In genomic region chr4:109559625-109559982, GRCh38 we compare ENCODE assay signal across 2 cellular contexts.
A peak's percentile ranks its signal among the peaks of the same experiment; 100 is the strongest.
TF ChIP-seq lines count a peak whose summit lies in the region.

No MANE protein-coding gene starts in this region.

TF ChIP-seq in SK-N-SH, 30 proteins besides CTCF, POLR2A, EP300 and RAD21 (continued from another document):
- TF ChIP-seq ZBTB33 (IDR thresholded peaks at IDR 0.05; ENCODE audit: borderline replicate concordance, low read depth) (no peak), FOXM1 (IDR thresholded peaks at IDR 0.05; ENCODE audit: low read depth) (no peak), REST (IDR thresholded peaks at IDR 0.05; ENCODE audit: low read depth, low read length) (no peak), NRF1 (IDR thresholded peaks at IDR 0.05; ENCODE audit: low read depth, low read length) (no peak), RXRA (IDR thresholded peaks at IDR 0.05; ENCODE audit: borderline replicate concordance, low read depth) (no peak), TCF12 (IDR thresholded peaks at IDR 0.05) (no peak), GATA2 (CRISPR knock-in tag; IDR thresholded peaks at IDR 0.05) (no peak), TEAD4 (IDR thresholded peaks at IDR 0.05; ENCODE audit: borderline replicate concordance, insufficient read depth) (no peak), MAX (IDR thresholded peaks at IDR 0.05; ENCODE audit: low read depth) (no peak; the same call in 1 of the 2 replicates), MEF2A (IDR thresholded peaks at IDR 0.05; ENCODE audit: borderline replicate concordance, low read depth) (no peak), RFX5 (IDR thresholded peaks at IDR 0.05; ENCODE audit: low read length) (no peak), GABPA (IDR thresholded peaks at IDR 0.05; ENCODE audit: low read depth) (no peak)

TF ChIP-seq in K562, 482 proteins besides CTCF, POLR2A, EP300 and RAD21 (continued from another document):
- TF ChIP-seq PRDM10 (IDR thresholded peaks at IDR 0.05; ENCODE audit: partially characterized antibody) = peak; percentile 66
- no peak for TF ChIP-seq STAT5B (CRISPR knock-in tag; IDR thresholded peaks at IDR 0.05)
- no peak for TF ChIP-seq LEF1 (IDR thresholded peaks at IDR 0.05)
- TF ChIP-seq NCOA6 (IDR thresholded peaks at IDR 0.05) = peak; percentile 33; the same call in 1 of the 2 replicates
- TF ChIP-seq GABPB1 (CRISPR knock-in tag; IDR thresholded peaks at IDR 0.05) = 0 out of 2 replicates have a peak, but pooled peaks have one; percentile 34
- TF ChIP-seq BCOR (IDR thresholded peaks at IDR 0.05) = no peak
- no peak for TF ChIP-seq SMARCB1 (IDR thresholded peaks at IDR 0.05; ENCODE audit: insufficient read length, low read depth)
- TF ChIP-seq SRSF1 (IDR thresholded peaks at IDR 0.05; ENCODE audit: low read depth, low read length) = 0 out of 2 replicates have a peak, but pooled peaks have one; percentile 23
- peak; percentile 88 for TF ChIP-seq MBD1 (CRISPR knock-in tag; IDR thresholded peaks at IDR 0.05)
- TF ChIP-seq PHF8 (IDR thresholded peaks at IDR 0.05; ENCODE audit: borderline replicate concordance, low read length) = peak; percentile 1; the same call in 1 of the 2 replicates
- 0 out of 2 replicates have a peak, but pooled peaks have one; percentile 41 for TF ChIP-seq NBN (IDR thresholded peaks at IDR 0.05; ENCODE audit: low read depth)
TF ChIP-seq in K562: peak in this region for 7.
